In genomic region chr7:29415215-29415614, GRCh38 we compare ENCODE assay signal across 8 cellular contexts.
"Had no signal": no experiment of that assay in that cellular context is flagged by ENCODE, and none has a peak within 500 bp of the region (broad histone marks: within the 10 kb centered on the region; RNA-seq: fewer than 3 reads in every experiment).

No MANE protein-coding gene starts in this region.

- H3K9ac ChIP-seq: GM23248 had no signal

- H3K4me3 ChIP-seq: GM23248, HAP-1, K562 had no signal

- H2AFZ ChIP-seq: GM23248 had no signal

- H3K36me3 ChIP-seq: HAP-1 had no signal

- H3K9me3 ChIP-seq: HAP-1 had no signal

- DNase-seq: GM23248, GOT3, H7, HFFc6, IMR-90 had no signal

- ATAC-seq: HCT116, K562 had no signal

- H3K27ac ChIP-seq: GM23248 had no signal
